1 cellular context compared by ENCODE assay signal in genomic region chr3:66276705-66277274, GRCh38.
TF ChIP-seq lines count a peak whose summit lies in the region.

No MANE protein-coding gene starts in this region.

TF ChIP-seq in WTC11, 78 proteins besides CTCF, POLR2A, EP300 and RAD21 (continued from another document):
- no peak for TF ChIP-seq ARID4B (CRISPR knock-in tag; IDR thresholded peaks at IDR 0.05; ENCODE audit: borderline replicate concordance)
- no peak for TF ChIP-seq ZNF396 (CRISPR knock-in tag; IDR thresholded peaks at IDR 0.05; ENCODE audit: borderline replicate concordance)
- TF ChIP-seq ESRRA (CRISPR knock-in tag; IDR thresholded peaks at IDR 0.05; ENCODE audit: borderline replicate concordance), result no peak
